8 cellular contexts compared by ENCODE assay signal in the genomic region with DNA sequence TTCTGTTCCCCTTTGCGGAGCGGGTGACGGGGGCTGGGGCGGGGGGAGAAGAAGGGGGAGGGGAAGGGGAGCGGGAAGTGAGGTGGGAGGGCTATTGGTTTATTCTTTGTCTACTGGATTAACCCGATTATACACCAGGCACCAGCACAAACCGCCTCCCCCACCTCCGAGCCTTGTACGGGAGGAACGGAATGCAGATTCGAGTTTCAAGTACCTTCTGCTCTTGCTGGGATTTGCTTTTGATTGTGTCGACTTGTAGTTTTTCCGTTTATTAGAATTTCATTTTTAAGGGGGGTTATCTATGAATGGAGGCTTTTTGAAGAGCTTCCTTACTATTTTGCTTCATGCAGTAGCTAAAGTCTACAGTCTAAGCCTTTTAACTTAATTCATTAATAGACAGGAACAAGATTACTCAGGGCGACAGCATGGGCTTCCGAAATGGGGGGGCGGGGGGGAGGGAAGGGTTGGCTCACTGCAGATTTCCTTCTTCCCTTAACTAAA. TPM values are rescaled to one million over a fixed set of nuclear protein-coding genes. Genes with fewer than 3 reads are reported as not detected.
DNase-seq lines count a peak whose midpoint lies in the region; ATAC-seq and TF ChIP-seq lines count a peak whose summit lies in the region.

No MANE protein-coding gene starts in this region.

- no peak overlapping the region for H3K4me3 Mint-ChIP-seq in type B pancreatic cell

- peaks cover 7% of the 10 kb centered on the region for H3K27me3 Mint-ChIP-seq in type B pancreatic cell

- H3K4me3 ChIP-seq in stomach, result peak overlapping the region; percentile 64 to 73 (median 68)

- DNase-seq in NOMO-1 (lab: John Stamatoyannopoulos, UW; ENCODE audit: unreplicated experiment in 2 of 2) (peak; percentile 18 to 23), NOMO-1 treated with dmso at 0.1 percent for 144 hours (lab: John Stamatoyannopoulos, UW; ENCODE audit: unreplicated experiment) (no peak), NCI-H748 treated with DMSO at 0.1 percent for 48 hours (lab: John Stamatoyannopoulos, UW) (peak; percentile 70), caudate nucleus (lab: John Stamatoyannopoulos, UW) (peak in 40 of 61 donors; percentile 7 to 83 (median 46)), kidney glomerular epithelial cell (lab: John Stamatoyannopoulos, UW) (peak; percentile 43), stomach (no peak), type B pancreatic cell (ENCODE audit: extremely low spot score, unreplicated experiment) (no peak)

- H3K27ac Mint-ChIP-seq in type B pancreatic cell, result no peak overlapping the region

- no peak for TF ChIP-seq POLR2A in stomach (IDR thresholded peaks at IDR 0.05)

- H3K36me3 ChIP-seq in stomach, result peaks cover 0 to 7% (median 7%) of the 10 kb centered on the region in 4 donors

- intact Hi-C loops in stomach (cut with DNase I; ENCODE audit: low total_unique reads), result no loop called here

- ATAC-seq in GM18502 (IDR thresholded peaks at IDR 0.05; ENCODE audit: poor library complexity, unreplicated experiment), result no peak

- no peak for TF ChIP-seq EP300 in stomach (IDR thresholded peaks at IDR 0.05)

- H3K27ac ChIP-seq in caudate nucleus (ENCODE audit: low read depth, low read length) (peak overlapping the region; percentile 94), stomach (peak overlapping the region; percentile 93 to 97 (median 95))

- no peaks in the 10 kb centered on the region for H3K27me3 ChIP-seq in stomach

- no peaks in the 10 kb centered on the region for H3K9me3 Mint-ChIP-seq in type B pancreatic cell

- H3K4me1 Mint-ChIP-seq in type B pancreatic cell (ENCODE audit: unreplicated experiment), result peaks cover 24% of the 10 kb centered on the region

- TF ChIP-seq CTCF in stomach (IDR thresholded peaks at IDR 0.05) (no peak), type B pancreatic cell (conservative IDR thresholded peaks at IDR 0.05) (no peak)

- no peaks in the 10 kb centered on the region for H3K9me3 ChIP-seq in stomach

- H3K36me3 Mint-ChIP-seq in type B pancreatic cell, result peaks cover 9% of the 10 kb centered on the region

- H3K4me1 ChIP-seq in stomach, result peaks cover 4 to 37% (median 26%) of the 10 kb centered on the region in 4 donors

- WGBS in stomach, 5 donors, result 0 to 4% (median 1%) methylated on average over 13 to 16 of the region's 16 CpGs

RNA-seq across cellular contexts. Expression of a gene that starts 0.9 kb away (rescaled TPM):
- total RNA-seq in stomach, result 10 to 100 TPM in 4 of 5 donors, 1 to 10 TPM in 1; 4.0 to 33.2 (median 24.0) TPM
- 10 to 100 TPM; 13.6 to 23.1 (median 17.2) TPM for polyA plus RNA-seq in stomach
- total RNA-seq in type B pancreatic cell (ENCODE audit: low replicate concordance), result 48.3 and 48.7 TPM in 2 replicates

Comparison
In these comparisons a context has a peak if more than half of its experiments do, and no peak if none do; other contexts are left out.
1. DNase-seq: peak in NOMO-1 (2 of 2), NCI-H748 treated with DMSO at 0.1 percent for 48 hours (single experiment), caudate nucleus (40 of 61) and kidney glomerular epithelial cell (single experiment); none in NOMO-1 treated with dmso at 0.1 percent for 144 hours (single experiment), stomach (single experiment) and type B pancreatic cell (single experiment).